1 cellular context compared by ENCODE assay signal in the genomic region with DNA sequence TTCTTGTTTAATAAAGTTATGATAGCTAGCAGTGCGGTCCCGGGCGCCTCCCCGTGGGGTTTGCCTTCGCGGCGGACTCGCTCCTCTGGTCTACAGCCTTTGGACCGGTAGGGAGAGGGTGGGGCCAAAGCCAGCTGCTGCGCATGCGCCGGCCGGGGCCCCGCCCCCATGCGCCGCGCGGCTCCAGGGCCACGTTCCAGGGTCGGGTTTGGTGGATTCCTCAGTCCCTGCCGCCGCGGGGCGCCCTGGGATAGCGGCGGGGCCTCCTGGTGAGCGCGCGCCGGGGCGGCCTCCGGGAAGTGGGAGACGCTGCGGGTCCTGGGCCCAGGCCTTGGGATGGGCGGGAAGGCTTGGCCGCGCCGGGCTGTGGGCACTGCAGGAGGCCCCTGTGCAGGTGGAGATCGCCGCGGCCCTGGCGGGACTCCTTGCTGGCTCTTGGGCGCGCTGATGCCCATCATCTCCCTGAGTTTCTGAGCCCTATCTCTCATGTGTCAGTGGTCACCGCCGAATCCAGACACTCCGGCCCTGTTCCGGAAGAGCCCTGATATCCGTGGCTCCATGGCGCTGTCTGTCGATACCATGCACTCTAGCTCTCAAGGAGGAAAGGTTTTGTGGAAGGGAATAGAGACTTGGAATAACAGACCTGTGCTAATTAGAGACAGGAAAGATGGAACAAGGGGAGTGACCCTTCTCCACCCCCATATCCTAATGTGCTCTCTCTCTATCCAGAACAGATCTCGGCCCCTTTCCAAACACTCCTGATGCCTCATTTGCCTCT.
TF ChIP-seq lines count a peak whose summit lies in the region.

Gene VARS2, plus strand, starts transcription at position 163 of the 778 bp plus-strand sequence. Its CDS starts 599 bp downstream, at position 762.

TF ChIP-seq in HepG2, 621 proteins besides CTCF, POLR2A, EP300 and RAD21 (continued from another document and continues in another):
- peak; percentile 91; the same call in 1 of the 2 replicates for TF ChIP-seq SNAPC4 (CRISPR knock-in tag; IDR thresholded peaks at IDR 0.05)
- peak; percentile 99 for TF ChIP-seq UBTF (CRISPR knock-in tag; IDR thresholded peaks at IDR 0.05)
- TF ChIP-seq BORCS8-MEF2B (CRISPR knock-in tag; IDR thresholded peaks at IDR 0.05) = peak; percentile 96
- TF ChIP-seq MYNN (CRISPR knock-in tag; IDR thresholded peaks at IDR 0.05; ENCODE audit: low read depth) = 0 out of 2 replicates have a peak, but pooled peaks have one; percentile 71
- TF ChIP-seq, protein P1, sequence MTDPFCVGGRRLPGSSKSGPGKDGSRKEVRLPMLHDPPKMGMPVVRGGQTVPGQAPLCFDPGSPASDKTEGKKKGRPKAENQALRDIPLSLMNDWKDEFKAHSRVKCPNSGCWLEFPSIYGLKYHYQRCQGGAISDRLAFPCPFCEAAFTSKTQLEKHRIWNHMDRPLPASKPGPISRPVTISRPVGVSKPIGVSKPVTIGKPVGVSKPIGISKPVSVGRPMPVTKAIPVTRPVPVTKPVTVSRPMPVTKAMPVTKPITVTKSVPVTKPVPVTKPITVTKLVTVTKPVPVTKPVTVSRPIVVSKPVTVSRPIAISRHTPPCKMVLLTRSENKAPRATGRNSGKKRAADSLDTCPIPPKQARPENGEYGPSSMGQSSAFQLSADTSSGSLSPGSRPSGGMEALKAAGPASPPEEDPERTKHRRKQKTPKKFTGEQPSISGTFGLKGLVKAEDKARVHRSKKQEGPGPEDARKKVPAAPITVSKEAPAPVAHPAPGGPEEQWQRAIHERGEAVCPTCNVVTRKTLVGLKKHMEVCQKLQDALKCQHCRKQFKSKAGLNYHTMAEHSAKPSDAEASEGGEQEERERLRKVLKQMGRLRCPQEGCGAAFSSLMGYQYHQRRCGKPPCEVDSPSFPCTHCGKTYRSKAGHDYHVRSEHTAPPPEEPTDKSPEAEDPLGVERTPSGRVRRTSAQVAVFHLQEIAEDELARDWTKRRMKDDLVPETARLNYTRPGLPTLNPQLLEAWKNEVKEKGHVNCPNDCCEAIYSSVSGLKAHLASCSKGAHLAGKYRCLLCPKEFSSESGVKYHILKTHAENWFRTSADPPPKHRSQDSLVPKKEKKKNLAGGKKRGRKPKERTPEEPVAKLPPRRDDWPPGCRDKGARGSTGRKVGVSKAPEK (CRISPR knock-in tag; IDR thresholded peaks at IDR 0.05; ENCODE audit: borderline replicate concordance) = peak; percentile 82
- TF ChIP-seq ZZZ3 (CRISPR knock-in tag; IDR thresholded peaks at IDR 0.05; ENCODE audit: borderline replicate concordance) = peak; percentile 87; the same call in 1 of the 2 replicates
- peak; percentile 91 for TF ChIP-seq THAP11 (CRISPR knock-in tag; IDR thresholded peaks at IDR 0.05)
- TF ChIP-seq, protein P2, sequence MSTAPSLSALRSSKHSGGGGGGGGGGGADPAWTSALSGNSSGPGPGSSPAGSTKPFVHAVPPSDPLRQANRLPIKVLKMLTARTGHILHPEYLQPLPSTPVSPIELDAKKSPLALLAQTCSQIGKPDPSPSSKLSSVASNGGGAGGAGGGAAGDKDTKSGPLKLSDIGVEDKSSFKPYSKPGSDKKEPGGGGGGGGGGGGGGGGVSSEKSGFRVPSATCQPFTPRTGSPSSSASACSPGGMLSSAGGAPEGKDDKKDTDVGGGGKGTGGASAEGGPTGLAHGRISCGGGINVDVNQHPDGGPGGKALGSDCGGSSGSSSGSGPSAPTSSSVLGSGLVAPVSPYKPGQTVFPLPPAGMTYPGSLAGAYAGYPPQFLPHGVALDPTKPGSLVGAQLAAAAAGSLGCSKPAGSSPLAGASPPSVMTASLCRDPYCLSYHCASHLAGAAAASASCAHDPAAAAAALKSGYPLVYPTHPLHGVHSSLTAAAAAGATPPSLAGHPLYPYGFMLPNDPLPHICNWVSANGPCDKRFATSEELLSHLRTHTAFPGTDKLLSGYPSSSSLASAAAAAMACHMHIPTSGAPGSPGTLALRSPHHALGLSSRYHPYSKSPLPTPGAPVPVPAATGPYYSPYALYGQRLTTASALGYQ (CRISPR knock-in tag; IDR thresholded peaks at IDR 0.05) = peak; percentile 73; the same call in 1 of the 2 replicates
- 0 out of 2 replicates have a peak, but pooled peaks have one; percentile 70 for TF ChIP-seq SIN3A (IDR thresholded peaks at IDR 0.05; ENCODE audit: borderline replicate concordance, low read depth, low read length)
- TF ChIP-seq MED8 (CRISPR knock-in tag; IDR thresholded peaks at IDR 0.05; ENCODE audit: insufficient replicate concordance) = peak; percentile 92
- TF ChIP-seq ZNF547 (CRISPR knock-in tag; IDR thresholded peaks at IDR 0.05) = peak; percentile 88
- TF ChIP-seq KDM2A (CRISPR knock-in tag; IDR thresholded peaks at IDR 0.05; ENCODE audit: borderline replicate concordance, low read depth) = peak; percentile 100
- TF ChIP-seq ZNF644 (CRISPR knock-in tag; IDR thresholded peaks at IDR 0.05; ENCODE audit: low read depth) = no peak
- no peak; the same call in 1 of the 2 replicates for TF ChIP-seq ZNF724P (CRISPR knock-in tag; IDR thresholded peaks at IDR 0.05; ENCODE audit: borderline replicate concordance)
- TF ChIP-seq ZNF7 (CRISPR knock-in tag; IDR thresholded peaks at IDR 0.05) = no peak
- no peak for TF ChIP-seq ZNF354B (CRISPR knock-in tag; IDR thresholded peaks at IDR 0.05)
- TF ChIP-seq, protein P3, sequence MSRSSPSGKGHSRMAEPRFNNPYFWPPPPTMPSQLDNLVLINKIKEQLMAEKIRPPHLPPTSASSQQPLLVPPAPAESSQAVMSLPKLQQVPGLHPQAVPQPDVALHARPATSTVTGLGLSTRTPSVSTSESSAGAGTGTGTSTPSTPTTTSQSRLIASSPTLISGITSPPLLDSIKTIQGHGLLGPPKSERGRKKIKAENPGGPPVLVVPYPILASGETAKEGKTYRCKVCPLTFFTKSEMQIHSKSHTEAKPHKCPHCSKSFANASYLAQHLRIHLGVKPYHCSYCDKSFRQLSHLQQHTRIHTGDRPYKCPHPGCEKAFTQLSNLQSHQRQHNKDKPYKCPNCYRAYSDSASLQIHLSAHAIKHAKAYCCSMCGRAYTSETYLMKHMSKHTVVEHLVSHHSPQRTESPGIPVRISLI (CRISPR knock-in tag; IDR thresholded peaks at IDR 0.05; ENCODE audit: borderline replicate concordance) = peak; percentile 21; the same call in 1 of the 2 replicates
- peak; percentile 100 for TF ChIP-seq SPEN (CRISPR knock-in tag; IDR thresholded peaks at IDR 0.05; ENCODE audit: low read depth)
- TF ChIP-seq JUNB (CRISPR knock-in tag; IDR thresholded peaks at IDR 0.05; ENCODE audit: borderline replicate concordance) = peak; percentile 24; the same call in 1 of the 2 replicates
- TF ChIP-seq, protein P4, sequence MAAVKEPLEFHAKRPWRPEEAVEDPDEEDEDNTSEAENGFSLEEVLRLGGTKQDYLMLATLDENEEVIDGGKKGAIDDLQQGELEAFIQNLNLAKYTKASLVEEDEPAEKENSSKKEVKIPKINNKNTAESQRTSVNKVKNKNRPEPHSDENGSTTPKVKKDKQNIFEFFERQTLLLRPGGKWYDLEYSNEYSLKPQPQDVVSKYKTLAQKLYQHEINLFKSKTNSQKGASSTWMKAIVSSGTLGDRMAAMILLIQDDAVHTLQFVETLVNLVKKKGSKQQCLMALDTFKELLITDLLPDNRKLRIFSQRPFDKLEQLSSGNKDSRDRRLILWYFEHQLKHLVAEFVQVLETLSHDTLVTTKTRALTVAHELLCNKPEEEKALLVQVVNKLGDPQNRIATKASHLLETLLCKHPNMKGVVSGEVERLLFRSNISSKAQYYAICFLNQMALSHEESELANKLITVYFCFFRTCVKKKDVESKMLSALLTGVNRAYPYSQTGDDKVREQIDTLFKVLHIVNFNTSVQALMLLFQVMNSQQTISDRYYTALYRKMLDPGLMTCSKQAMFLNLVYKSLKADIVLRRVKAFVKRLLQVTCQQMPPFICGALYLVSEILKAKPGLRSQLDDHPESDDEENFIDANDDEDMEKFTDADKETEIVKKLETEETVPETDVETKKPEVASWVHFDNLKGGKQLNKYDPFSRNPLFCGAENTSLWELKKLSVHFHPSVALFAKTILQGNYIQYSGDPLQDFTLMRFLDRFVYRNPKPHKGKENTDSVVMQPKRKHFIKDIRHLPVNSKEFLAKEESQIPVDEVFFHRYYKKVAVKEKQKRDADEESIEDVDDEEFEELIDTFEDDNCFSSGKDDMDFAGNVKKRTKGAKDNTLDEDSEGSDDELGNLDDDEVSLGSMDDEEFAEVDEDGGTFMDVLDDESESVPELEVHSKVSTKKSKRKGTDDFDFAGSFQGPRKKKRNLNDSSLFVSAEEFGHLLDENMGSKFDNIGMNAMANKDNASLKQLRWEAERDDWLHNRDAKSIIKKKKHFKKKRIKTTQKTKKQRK (IDR thresholded peaks at IDR 0.05; ENCODE audit: low read length) = no peak
- TF ChIP-seq ZNF761 (CRISPR knock-in tag; conservative IDR thresholded peaks at IDR 0.05) = no peak; the same call in 1 of the 2 replicates
- peak; percentile 95; the same call in 1 of the 2 replicates for TF ChIP-seq ZNF275 (CRISPR knock-in tag; IDR thresholded peaks at IDR 0.05; ENCODE audit: borderline replicate concordance)
- TF ChIP-seq ZSCAN20 (CRISPR knock-in tag; IDR thresholded peaks at IDR 0.05; ENCODE audit: borderline replicate concordance) = peak; percentile 97
- 0 out of 2 replicates have a peak, but pooled peaks have one; percentile 45 for TF ChIP-seq ZNF678 (CRISPR knock-in tag; IDR thresholded peaks at IDR 0.05)
- peak; percentile 96 for TF ChIP-seq YEATS2 (CRISPR knock-in tag; IDR thresholded peaks at IDR 0.05; ENCODE audit: borderline replicate concordance)
- 0 out of 2 replicates have a peak, but pooled peaks have one; percentile 61 for TF ChIP-seq ZBTB3 (CRISPR knock-in tag; IDR thresholded peaks at IDR 0.05; ENCODE audit: borderline replicate concordance, low read depth)
- TF ChIP-seq RBAK (CRISPR knock-in tag; IDR thresholded peaks at IDR 0.05) = no peak
- peak; percentile 93 for TF ChIP-seq ZNF205 (CRISPR knock-in tag; IDR thresholded peaks at IDR 0.05)
- peak; percentile 47; the same call in 1 of the 2 replicates for TF ChIP-seq NCOR1 (IDR thresholded peaks at IDR 0.05; ENCODE audit: borderline replicate concordance, low read length)
- peak; percentile 25; the same call in 1 of the 2 replicates for TF ChIP-seq SMC3 (IDR thresholded peaks at IDR 0.05; ENCODE audit: low read length)
- TF ChIP-seq MAZ (IDR thresholded peaks at IDR 0.05; ENCODE audit: borderline replicate concordance, low read depth, low read length) = peak; percentile 80
- TF ChIP-seq MAZ (CRISPR knock-in tag; IDR thresholded peaks at IDR 0.05; ENCODE audit: low read depth) = peak; percentile 89
- TF ChIP-seq MIER3 (CRISPR knock-in tag; IDR thresholded peaks at IDR 0.05; ENCODE audit: borderline replicate concordance) = peak; percentile 94
- no peak for TF ChIP-seq ATM (IDR thresholded peaks at IDR 0.05; ENCODE audit: borderline replicate concordance)
- peak; percentile 96 for TF ChIP-seq ZMAT3 (CRISPR knock-in tag; conservative IDR thresholded peaks at IDR 0.05)
